In genomic region chrX:46446727-46447378, GRCh38 we compare ENCODE assay signal across 1 cellular context.
TF ChIP-seq lines count a peak whose summit lies in the region.

No MANE protein-coding gene starts in this region.

TF ChIP-seq in HepG2, 621 proteins besides CTCF, POLR2A, EP300 and RAD21 (continued from another document):
- TF ChIP-seq NRL (CRISPR knock-in tag; IDR thresholded peaks at IDR 0.05; ENCODE audit: borderline replicate concordance) (no peak), ZNF264 (CRISPR knock-in tag; IDR thresholded peaks at IDR 0.05) (no peak), KDM1A (CRISPR knock-in tag; IDR thresholded peaks at IDR 0.05) (no peak), ZNF550 (CRISPR knock-in tag; IDR thresholded peaks at IDR 0.05; ENCODE audit: borderline replicate concordance) (no peak), TFAP4 (IDR thresholded peaks at IDR 0.05; ENCODE audit: borderline replicate concordance, low read depth) (0 out of 2 replicates have a peak, but pooled peaks have one; percentile 11), LBX2 (CRISPR knock-in tag; IDR thresholded peaks at IDR 0.05; ENCODE audit: borderline replicate concordance) (no peak)
